8 cellular contexts compared by ENCODE assay signal in genomic region chr2:158457092-158457825, GRCh38. TPM values are rescaled to one million over a fixed set of nuclear protein-coding genes. Genes with fewer than 3 reads are reported as not detected.
DNase-seq lines count a peak whose midpoint lies in the region; ATAC-seq lines count a peak whose summit lies in the region.

No MANE protein-coding gene starts in this region.

- peak; percentile 21 for ATAC-seq in GM18870 (IDR thresholded peaks at IDR 0.05; ENCODE audit: unreplicated experiment)
- ATAC-seq in HG03135 (IDR thresholded peaks at IDR 0.05; ENCODE audit: unreplicated experiment), result peak; percentile 42

- DNase-seq in AG08396 (ENCODE audit: low spot score), result peak; percentile 74
- DNase-seq in NCI-H774 (lab: John Stamatoyannopoulos, UW), result peak; percentile 41
- DNase-seq in activated CD8-positive, alpha-beta memory T cell treated with anti-CD3 and anti-CD28 coated beads, Interleukin-2, amount 50 U/mL, for 24 hours (ENCODE audit: extremely low read depth), result peak; percentile 9
- no peak for DNase-seq in epithelial cell of prostate (ENCODE audit: low read depth, low spot score)
- peak; percentile 55 for DNase-seq in mucosa of gallbladder (ENCODE audit: low spot score)
- DNase-seq in stimulated activated CD8-positive, alpha-beta memory T cell treated with anti-CD3 and anti-CD28 coated beads, Interleukin-4, amount 100 ng/mL, for 48 hours, result peak; percentile 67

- H3K27ac ChIP-seq in epithelial cell of prostate, result peak overlapping the region; percentile 90

RNA-seq across cellular contexts. Expression of gene PKP4, which starts 0.5 kb away (rescaled TPM):
- total RNA-seq in mucosa of gallbladder, result 90.3 TPM

RNA-seq across cellular contexts. Expression of gene CCDC148, which starts 0.7 kb away (rescaled TPM):
- 3.1 TPM for total RNA-seq in mucosa of gallbladder
